ENCODE assay signal across 8 cellular contexts in the genomic region with DNA sequence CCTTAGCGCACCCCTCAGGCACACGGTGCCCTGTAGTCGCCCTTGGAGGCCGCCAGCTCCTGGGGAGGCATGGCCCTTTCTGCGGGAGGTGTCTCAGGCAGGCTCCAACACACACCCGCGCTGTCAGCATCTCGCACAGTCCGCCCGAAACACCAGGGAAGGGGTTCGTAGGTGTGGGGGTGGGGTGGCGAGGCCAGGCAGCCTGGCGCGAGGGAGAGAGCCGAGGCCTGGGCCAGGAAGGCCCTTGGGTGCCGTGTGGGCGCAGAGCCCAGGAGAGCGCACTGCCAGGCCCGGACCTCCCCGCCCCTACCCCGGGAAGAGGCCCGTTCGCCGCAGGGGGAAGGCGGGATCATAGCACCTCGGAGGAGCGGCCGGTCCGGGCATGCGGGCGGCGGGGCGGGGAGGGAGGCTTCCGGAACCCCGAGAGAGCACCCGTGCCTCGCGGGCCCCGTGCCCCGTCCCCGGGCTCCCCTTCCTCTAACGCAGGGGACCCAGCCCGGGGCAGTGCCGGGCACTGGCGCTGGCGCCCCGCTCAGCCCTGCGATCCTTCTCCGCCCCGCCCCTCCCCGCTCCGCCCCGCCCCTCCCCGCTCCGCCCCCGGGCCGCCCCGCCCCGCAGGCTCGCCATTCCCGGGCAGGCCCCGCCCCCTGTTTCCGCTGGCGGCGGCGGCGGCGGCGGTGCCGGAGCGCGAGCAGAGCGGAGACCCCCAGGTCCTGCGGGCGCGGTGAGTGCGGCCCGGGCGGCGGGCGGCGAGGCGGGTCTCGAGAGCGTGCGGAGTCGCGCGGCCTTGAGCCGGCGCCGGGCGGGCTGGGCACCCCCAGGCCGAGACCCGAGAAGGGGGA. TPM values are rescaled to one million over a fixed set of nuclear protein-coding genes. Genes with fewer than 3 reads are reported as not detected.
DNase-seq lines count a peak whose midpoint lies in the region; ATAC-seq, FAIRE-seq and TF ChIP-seq lines count a peak whose summit lies in the region.

TSS of gene TSPAN9 (plus strand) at position 650 of the 842 bp plus-strand sequence. CDS start 123,815 bp downstream, outside the sequence.

- no peak for FAIRE-seq in GM19239 (lab: Jason Lieb, UNC)

- no peak for TF ChIP-seq EP300 in transverse colon (IDR thresholded peaks at IDR 0.05; ENCODE audit: low read depth)

- H3K27ac ChIP-seq in parathyroid adenoma (peak within 1 kb of the TSS; percentile 90), transverse colon (peak within 1 kb of the TSS; percentile 89 to 93 (median 90))

- peak within 1 kb of the TSS; percentile 56 for H3K9ac ChIP-seq in parathyroid adenoma

- TF ChIP-seq CTCF in AG09309 (IDR thresholded peaks at IDR 0.05; ENCODE audit: control insufficient read depth, insufficient read depth, low read depth, low read length, missing control alignments) (no peak), parathyroid adenoma (IDR thresholded peaks at IDR 0.05) (no peak), transverse colon (IDR thresholded peaks at IDR 0.05) (no peak)

- H3K9me3 ChIP-seq in parathyroid adenoma (ENCODE audit: control insufficient read depth, low read length) (no peaks in the 10 kb centered on the region), transverse colon (no peaks in the 10 kb centered on the region)

- intact Hi-C loops in Right ventricle myocardium inferior (cut with DNase I), result loop anchor here (2.0 kb wide), 2 partner anchors 56 to 126 kb away; no protein-coding TSS in a partner anchor
- intact Hi-C loops in transverse colon (cut with DNase I; ENCODE audit: low total_unique reads), result no loop called here

- H3K4me3 Mint-ChIP-seq in activated naive CD8-positive, alpha-beta T cell treated with anti-CD3 and anti-CD28 coated beads for 36 hours, result peak within 1 kb of the TSS; percentile 76

- peaks cover 5% of the 10 kb centered on the region for H3K4me1 Mint-ChIP-seq in activated naive CD8-positive, alpha-beta T cell treated with anti-CD3 and anti-CD28 coated beads for 36 hours

- H3K27me3 ChIP-seq in parathyroid adenoma (ENCODE audit: control insufficient read depth, insufficient read depth, low read length) (no peaks in the 10 kb centered on the region), transverse colon (no peaks in the 10 kb centered on the region)

- peaks cover 10% of the 10 kb centered on the region for H3K79me2 ChIP-seq in parathyroid adenoma

- 4% methylated on average over 41 of the region's 95 CpGs; no CpG with 5 or more reads in 1 of the 2 donors for WGBS in transverse colon (ENCODE audit: low coverage in 1 of 2), 2 donors

- H3K36me3 Mint-ChIP-seq in activated naive CD8-positive, alpha-beta T cell treated with anti-CD3 and anti-CD28 coated beads for 36 hours, result no peaks in the 10 kb centered on the region

- peak; percentile 94 for ATAC-seq in Right ventricle myocardium inferior

- peaks cover 29% of the 10 kb centered on the region for H3K27me3 Mint-ChIP-seq in activated naive CD8-positive, alpha-beta T cell treated with anti-CD3 and anti-CD28 coated beads for 36 hours

- peak within 1 kb of the TSS; percentile 80 for H3K4me2 ChIP-seq in parathyroid adenoma (ENCODE audit: low read length)

- no peaks in the 10 kb centered on the region for H3K9me3 Mint-ChIP-seq in activated naive CD8-positive, alpha-beta T cell treated with anti-CD3 and anti-CD28 coated beads for 36 hours

- DNase-seq in AG09309 (ENCODE audit: low read depth) (no peak), GM19239 (ENCODE audit: insufficient read length, low spot score) (peak; percentile 86), HPDE6-E6E7 (ENCODE audit: extremely low spot score) (peak; percentile 80), SK-N-DZ (ENCODE audit: low spot score) (peak; percentile 59), Right ventricle myocardium inferior (ENCODE audit: missing footprints) (peak; percentile 86), transverse colon (peak; percentile 76)
- DNase-seq in activated naive CD8-positive, alpha-beta T cell treated with anti-CD3 and anti-CD28 coated beads for 36 hours, result peak; percentile 73

- H3K36me3 ChIP-seq in parathyroid adenoma (ENCODE audit: control insufficient read depth, insufficient read depth, low read length), result no peaks in the 10 kb centered on the region
- H3K36me3 ChIP-seq in transverse colon, result no peaks in the 10 kb centered on the region

- no peak within 1 kb of the TSS for H3K27ac Mint-ChIP-seq in activated naive CD8-positive, alpha-beta T cell treated with anti-CD3 and anti-CD28 coated beads for 36 hours

- peak within 1 kb of the TSS; percentile 84 for H2AFZ ChIP-seq in parathyroid adenoma

- peak within 1 kb of the TSS; percentile 76 for H3K4me3 ChIP-seq in AG09309 (ENCODE audit: control insufficient read depth, low read depth, low read length)
- peak within 1 kb of the TSS; percentile 67 for H3K4me3 ChIP-seq in parathyroid adenoma (ENCODE audit: low read depth, low read length)
- peak within 1 kb of the TSS; percentile 75 to 86 (median 84) for H3K4me3 ChIP-seq in transverse colon

- in situ Hi-C loops in transverse colon (cut with MboI; ENCODE audit: low pct_ligation_motif_present in 1 of 4, low pct_unique_long_range_greater_than_20kb in 1 of 4, low sequenced_read_pairs in 3 of 4), result no loop called here

- H3K4me1 ChIP-seq in parathyroid adenoma (peaks cover 29% of the 10 kb centered on the region), transverse colon (peaks cover 0 to 20% (median 8%) of the 10 kb centered on the region in 4 donors)

- TF ChIP-seq POLR2A in transverse colon (IDR thresholded peaks at IDR 0.05), result peak; percentile 58

RNA-seq across cellular contexts. Expression of gene TSPAN9, which starts in this region (rescaled TPM):
- polyA plus RNA-seq in SK-N-DZ (2014; cell fraction: cytosol; rRNA removed), result 19.9 and 23.4 TPM in 2 replicates
- polyA plus RNA-seq in SK-N-DZ (2014; cell fraction: nucleus; rRNA removed), result 34.1 and 38.4 TPM in 2 replicates
- total RNA-seq in activated naive CD8-positive, alpha-beta T cell treated with anti-CD3 and anti-CD28 coated beads for 36 hours, result under 1 TPM; 0.24 to 0.31 TPM
- total RNA-seq in Right ventricle myocardium inferior, result 193 TPM
- 1 to 10 TPM; 4.2 to 9.3 (median 6.1) TPM for total RNA-seq in transverse colon

Comparison
In these comparisons a context has a peak if more than half of its experiments do, and no peak if none do; other contexts are left out.
1. RNA of gene TSPAN9 (total RNA-seq): 193 TPM in Right ventricle myocardium inferior (single experiment); 4.2 to 9.3 TPM in transverse colon and 0.24 to 0.31 TPM in activated naive CD8-positive, alpha-beta T cell treated with anti-CD3 and anti-CD28 coated beads for 36 hours; every median in the first group is over 10 times any median in the second.
2. Peak in DNase-seq in activated naive CD8-positive, alpha-beta T cell treated with anti-CD3 and anti-CD28 coated beads for 36 hours; RNA of the gene not detected or under 1 TPM.
3. Peak in every context shown above with its lines, with median percentiles within 50 percentile points of each other: H3K4me3 ChIP-seq.